Comparison of ENCODE assay signal across 17 cellular contexts in genomic region chr3:14383753-14384152, GRCh38. TPM values are rescaled to one million over a fixed set of nuclear protein-coding genes. Genes with fewer than 3 reads are reported as not detected.
DNase-seq lines count a peak whose midpoint lies in the region; ATAC-seq and TF ChIP-seq lines count a peak whose summit lies in the region.
"Had no signal": no experiment of that assay in that cellular context is flagged by ENCODE, and none has a peak within 500 bp of the region (broad histone marks: within the 10 kb centered on the region; RNA-seq: fewer than 3 reads in every experiment).

No MANE protein-coding gene starts in this region.

- TF ChIP-seq CTCF in HEK293 (tag by site-specific recombination; IDR thresholded peaks at IDR 0.05) = no peak
- TF ChIP-seq CTCF in RWPE2 (IDR thresholded peaks at IDR 0.05; ENCODE audit: poor library complexity, severe bottlenecking) = no peak
- TF ChIP-seq CTCF in neural crest cell (conservative IDR thresholded peaks at IDR 0.05) = no peak

- H3K36me3 ChIP-seq in HEK293 (ENCODE audit: control insufficient read depth in 2 of 2, insufficient read depth in 1 of 2, low read length in 2 of 2) (no peaks in the 10 kb centered on the region), RWPE2 (ENCODE audit: low read depth) (no peaks in the 10 kb centered on the region)

- CTCF ChIA-PET in HEK293 (lab: Yijun Ruan, JAX) = no interaction called here

- H3K27ac Mint-ChIP-seq in neural crest cell (ENCODE audit: unreplicated experiment) = peak overlapping the region; percentile 62
- H3K27ac Mint-ChIP-seq: B cell; CD4-positive, alpha-beta T cell had no signal

- no peaks in the 10 kb centered on the region for H3K4me1 Mint-ChIP-seq in neural crest cell

- H3K9me3 ChIP-seq in HEK293 (ENCODE audit: control insufficient read depth, insufficient read depth, low read depth, low read length) (no peaks in the 10 kb centered on the region), RWPE2 (ENCODE audit: severe bottlenecking) (no peaks in the 10 kb centered on the region)

- no peaks in the 10 kb centered on the region for H3K27me3 ChIP-seq in RWPE2 (ENCODE audit: insufficient read depth, poor library complexity, severe bottlenecking)

- DNase-seq in A172 (ENCODE audit: low spot score) = peak; percentile 43
- no peak for DNase-seq in RWPE2 (ENCODE audit: low spot score)
- no peak for DNase-seq in neural crest cell (ENCODE audit: low read depth, low spot score)
- no peak for DNase-seq in NCI-H1105 treated with DMSO at 0.1 percent for 48 hours (lab: John Stamatoyannopoulos, UW)
- DNase-seq in hippocampal formation (lab: John Stamatoyannopoulos, UW) = no peak
- no peak for DNase-seq in COR-L47 (lab: John Stamatoyannopoulos, UW)
- no peak for DNase-seq in NCI-H2081 treated with DMSO at 0.1 percent for 48 hours (lab: John Stamatoyannopoulos, UW)
- DNase-seq: 8988T; C1 segment of cervical spinal cord; CD4-positive, alpha-beta T cell; DMS79 treated with DMSO at 0.1 percent for 48 hours; EL; GOT3; HCEC 1CT; IMR-90 had no signal

- H3K4me3 Mint-ChIP-seq in neural crest cell = no peak overlapping the region
- H3K4me3 Mint-ChIP-seq: B cell; CD4-positive, alpha-beta T cell had no signal

- H3K27me3 Mint-ChIP-seq in neural crest cell (ENCODE audit: low read depth) = no peaks in the 10 kb centered on the region
- H3K27me3 Mint-ChIP-seq: CD4-positive, alpha-beta T cell had no signal

- H3K27ac ChIP-seq in HEK293 (ENCODE audit: extremely low read depth, low read depth, low read length) (no peak overlapping the region), RWPE2 (ENCODE audit: poor library complexity, severe bottlenecking) (no peak overlapping the region)

- no peaks in the 10 kb centered on the region for H3K36me3 Mint-ChIP-seq in neural crest cell (ENCODE audit: low read depth)

- no peak overlapping the region for H3K4me3 ChIP-seq in HEK293 (ENCODE audit: low read depth, low read length)
- no peak overlapping the region for H3K4me3 ChIP-seq in RWPE2 (ENCODE audit: severe bottlenecking)

- H3K9me3 Mint-ChIP-seq in neural crest cell = no peaks in the 10 kb centered on the region
- H3K9me3 Mint-ChIP-seq: CD4-positive, alpha-beta T cell had no signal

- peak; percentile 25; the same call in 1 of the 3 replicates for ATAC-seq in RWPE2 (ENCODE audit: low read depth)

- H3K4me1 ChIP-seq in HEK293 (ENCODE audit: control insufficient read depth, insufficient read depth, low read length) (no peaks in the 10 kb centered on the region), RWPE2 (ENCODE audit: insufficient read depth, poor library complexity, severe bottlenecking) (no peaks in the 10 kb centered on the region)

- POLR2A ChIA-PET in HEK293 (lab: Yijun Ruan, JAX) = no interaction called here

TF ChIP-seq in HEK293, 187 proteins besides CTCF, POLR2A, EP300 and RAD21:
- no peak for TF ChIP-seq ZNF24 (tag by site-specific recombination; IDR thresholded peaks at IDR 0.05)
- TF ChIP-seq ZIC2 (tag by site-specific recombination; IDR thresholded peaks at IDR 0.05) = 0 out of 2 replicates have a peak, but pooled peaks have one; percentile 15

RNA-seq across cellular contexts. Expression of gene SLC6A6, which starts 18.7 kb away (rescaled TPM):
- total RNA-seq in A172 (2014; rRNA removed; shearing (Covaris generic)) = 26.0 and 34.2 TPM in 2 replicates
- total RNA-seq in neural crest cell = 33.8 and 34.6 TPM in 2 replicates
